24 cellular contexts compared by ENCODE assay signal in genomic region chr10:43692051-43692825, GRCh38. TPM values are rescaled to one million over a fixed set of nuclear protein-coding genes. Genes with fewer than 3 reads are reported as not detected.
A peak's percentile ranks its signal among the peaks of the same experiment; 100 is the strongest.
DNase-seq lines count a peak whose midpoint lies in the region; TF ChIP-seq lines count a peak whose summit lies in the region.
"Had no signal": no experiment of that assay in that cellular context is flagged by ENCODE, and none has a peak within 500 bp of the region (broad histone marks: within the 10 kb centered on the region; RNA-seq: fewer than 3 reads in every experiment).

No MANE protein-coding gene starts in this region.

- H3K27me3 ChIP-seq in mesenchymal stem cell (ENCODE audit: control insufficient read depth in 1 of 2, insufficient read depth in 1 of 2, low read length in 2 of 2), result peaks cover 5 to 13% of the 10 kb centered on the region in 2 experiments
- H3K27me3 ChIP-seq in CD8-positive, alpha-beta memory T cell (ENCODE audit: insufficient read depth, low read length, poor library complexity, severe bottlenecking), result no peaks in the 10 kb centered on the region
- H3K27me3 ChIP-seq: SJSA1 had no signal

- H3K9me3 Mint-ChIP-seq in CD8-positive, alpha-beta memory T cell, result no peaks in the 10 kb centered on the region
- H3K9me3 Mint-ChIP-seq: activated B cell treated with CpG ODN at 0.5 μM for 24 hours; activated CD4-positive, alpha-beta memory T cell treated with anti-CD3 and anti-CD28 coated beads, Interleukin-2, amount 10 ng/mL, durations not matched to agents 7 days and 5 days; naive thymus-derived CD8-positive, alpha-beta T cell; T-helper 2 cell treated with Interferon-gamma antibody and Interleukin-4, amounts not matched to agents 5 μg/mL and 100 μg/mL, for 36 hours had no signal

- H3K4me1 Mint-ChIP-seq in CD8-positive, alpha-beta memory T cell, result peaks cover 3 to 12% (median 11%) of the 10 kb centered on the region in 3 donors

- peak overlapping the region; percentile 66 for H2BK120ac ChIP-seq in mesenchymal stem cell (ENCODE audit: low read depth, low read length)

- no peak overlapping the region for H3K4me2 ChIP-seq in mesenchymal stem cell (ENCODE audit: low read length, poor library complexity, severe bottlenecking)
- H3K4me2 ChIP-seq: hepatocyte had no signal

- H2BK5ac ChIP-seq in mesenchymal stem cell (ENCODE audit: low read depth, low read length, poor library complexity, severe bottlenecking), result no peak overlapping the region

- no peak overlapping the region for H3K27ac ChIP-seq in mesenchymal stem cell (ENCODE audit: low read length, poor library complexity, severe bottlenecking)
- H3K27ac ChIP-seq in CD8-positive, alpha-beta memory T cell (ENCODE audit: low read depth, low read length), result no peak overlapping the region
- H3K27ac ChIP-seq: hepatocyte, SJSA1 had no signal

- H3K14ac ChIP-seq in mesenchymal stem cell (ENCODE audit: low read length in 2 of 2), result no peak overlapping the region

- POLR2A ChIA-PET in CD8-positive, alpha-beta memory T cell (lab: Charles Lee), result no interaction called here

- CTCF ChIA-PET in CD8-positive, alpha-beta memory T cell (lab: Charles Lee), result interaction anchor here (1.4 to 3.3 kb wide), 3 partner anchors 12 to 619 kb away, joined by 3 to 9 read pairs (median 7); no protein-coding TSS in a partner anchor

- H3K36me3 ChIP-seq in mesenchymal stem cell (ENCODE audit: control insufficient read depth in 1 of 2, insufficient read depth in 2 of 2, low read depth in 1 of 2, low read length in 2 of 2), result no peaks in the 10 kb centered on the region
- H3K36me3 ChIP-seq in CD8-positive, alpha-beta memory T cell (ENCODE audit: insufficient read depth, low read length), result no peaks in the 10 kb centered on the region
- H3K36me3 ChIP-seq: SJSA1 had no signal

- peak overlapping the region; percentile 43 for H4K8ac ChIP-seq in mesenchymal stem cell (ENCODE audit: low read length)

- no peak overlapping the region for H3K23ac ChIP-seq in mesenchymal stem cell (ENCODE audit: low read length in 2 of 2)

- H3K4ac ChIP-seq in mesenchymal stem cell (ENCODE audit: low read depth in 1 of 2, low read length in 2 of 2), result peak overlapping the region in 1 of 2 experiments; percentile 49

- no peak overlapping the region for H3K9ac ChIP-seq in mesenchymal stem cell (ENCODE audit: low read length)

- peak overlapping the region in 2 of 7 donors; percentile 28 to 57 for H3K4me3 Mint-ChIP-seq in CD8-positive, alpha-beta memory T cell
- H3K4me3 Mint-ChIP-seq: activated B cell treated with CpG ODN at 0.5 μM for 24 hours; activated CD4-positive, alpha-beta memory T cell treated with anti-CD3 and anti-CD28 coated beads, Interleukin-2, amount 10 ng/mL, durations not matched to agents 7 days and 5 days; T-helper 2 cell treated with Interferon-gamma antibody and Interleukin-4, amounts not matched to agents 5 μg/mL and 100 μg/mL, for 36 hours had no signal

- H3K4me1 ChIP-seq in mesenchymal stem cell (ENCODE audit: control insufficient read depth, insufficient read depth, low read depth, low read length), result peaks cover 14% of the 10 kb centered on the region
- no peaks in the 10 kb centered on the region for H3K4me1 ChIP-seq in CD8-positive, alpha-beta memory T cell (ENCODE audit: insufficient read depth, low read length)

- H3K27ac Mint-ChIP-seq in CD8-positive, alpha-beta memory T cell, result no peak overlapping the region
- H3K27ac Mint-ChIP-seq: activated B cell treated with CpG ODN at 0.5 μM for 24 hours; activated CD4-positive, alpha-beta memory T cell treated with anti-CD3 and anti-CD28 coated beads, Interleukin-2, amount 10 ng/mL, durations not matched to agents 7 days and 5 days; T-helper 2 cell treated with Interferon-gamma antibody and Interleukin-4, amounts not matched to agents 5 μg/mL and 100 μg/mL, for 36 hours had no signal

- DNase-seq in AG09319 (ENCODE audit: extremely low read depth, low read depth) (peak; percentile 69), H4 (ENCODE audit: low spot score) (peak; percentile 30), cerebellar nuclear complex (lab: John Stamatoyannopoulos, UW) (peak; percentile 38 to 56), mesenchymal stem cell (no peak), NCI-H345 treated with DMSO at 0.1 percent for 48 hours (lab: John Stamatoyannopoulos, UW; ENCODE audit: unreplicated experiment) (no peak), putamen (ENCODE audit: low spot score) (no peak)
- DNase-seq in stimulated activated CD4-positive, alpha-beta T cell treated with anti-CD3 and anti-CD28 coated beads, Interleukin-2, amount 100 ng/mL, for 24 hours, result no peak
- DNase-seq in CD8-positive, alpha-beta memory T cell, result no peak
- DNase-seq: activated B cell treated with CpG ODN at 0.5 μM for 24 hours; activated CD4-positive, alpha-beta memory T cell treated with anti-CD3 and anti-CD28 coated beads, Interleukin-2, amount 10 ng/mL, durations not matched to agents 7 days and 5 days; activated naive CD4-positive, alpha-beta T cell treated with anti-CD3 and anti-CD28 coated beads, Interleukin-2, amount 50 U/mL, for 16 hours; activated T-cell treated with anti-CD3 and anti-CD28 coated beads, Interleukin-2, amount 50 U/mL, for 1 hour; COR-L47; islet precursor cell; KG1; mesendoderm; naive thymus-derived CD8-positive, alpha-beta T cell; NCI-H1105 treated with DMSO at 0.1 percent for 48 hours; NCI-H2171; stimulated activated naive CD8-positive, alpha-beta T cell treated with anti-CD3 and anti-CD28 coated beads, Interleukin-15, Interleukin-2, amounts not matched to agents 100 U/mL and 50 U/mL, for 24 hours had no signal

- H3K9me3 ChIP-seq in mesenchymal stem cell (ENCODE audit: control insufficient read depth, low read length), result no peaks in the 10 kb centered on the region
- H3K9me3 ChIP-seq in CD8-positive, alpha-beta memory T cell (ENCODE audit: low read length), result no peaks in the 10 kb centered on the region
- H3K9me3 ChIP-seq: SJSA1 had no signal

- peaks cover 11 to 19% of the 10 kb centered on the region in 2 donors for H3K27me3 Mint-ChIP-seq in CD8-positive, alpha-beta memory T cell

- no peak overlapping the region for H2AK5ac ChIP-seq in mesenchymal stem cell (ENCODE audit: low read length, severe bottlenecking)

- peak overlapping the region; percentile 68 to 91 for H3K18ac ChIP-seq in mesenchymal stem cell (ENCODE audit: low read depth in 1 of 2, low read length in 2 of 2)

- peak overlapping the region; percentile 74 to 78 for H2BK12ac ChIP-seq in mesenchymal stem cell (ENCODE audit: low read length in 2 of 2)

- no peak overlapping the region for H3K4me3 ChIP-seq in mesenchymal stem cell (ENCODE audit: insufficient read depth in 1 of 2, low read depth in 1 of 2, low read length in 2 of 2)
- H3K4me3 ChIP-seq in CD8-positive, alpha-beta memory T cell (ENCODE audit: low read length), result no peak overlapping the region
- H3K4me3 ChIP-seq: dorsolateral prefrontal cortex, hepatocyte, SJSA1 had no signal

- peak overlapping the region; percentile 56 for H2BK15ac ChIP-seq in mesenchymal stem cell (ENCODE audit: low read depth, poor library complexity, severe bottlenecking)

- no peaks in the 10 kb centered on the region for H3K79me1 ChIP-seq in mesenchymal stem cell (replicated peaks; ENCODE audit: low read length, poor library complexity, severe bottlenecking)

- H4K91ac ChIP-seq in mesenchymal stem cell (ENCODE audit: low read length), result peak overlapping the region; percentile 94

- TF ChIP-seq CTCF in AG09319 (IDR thresholded peaks at IDR 0.05; ENCODE audit: low read depth, low read length), result no peak

- H3K36me3 Mint-ChIP-seq in CD8-positive, alpha-beta memory T cell, result peaks cover 0 to 5% (median 0%) of the 10 kb centered on the region in 3 donors
- H3K36me3 Mint-ChIP-seq: naive thymus-derived CD8-positive, alpha-beta T cell had no signal

- WGBS in mesenchymal stem cell, result 93% methylated on average over 9 of the region's 10 CpGs

- no peak overlapping the region for H2AFZ ChIP-seq in mesenchymal stem cell (ENCODE audit: low read depth, low read length)
- H2AFZ ChIP-seq: hepatocyte had no signal

RNA-seq across cellular contexts. Expression of gene ZNF32, which starts 43.6 kb away (rescaled TPM):
- total RNA-seq in H4 (2014; rRNA removed; shearing (Covaris generic)), result 64.5 and 72.1 TPM in 2 replicates
- polyA plus RNA-seq in mesenchymal stem cell (2013, experiment 1 of 2), result 24.7 TPM
- polyA plus RNA-seq in mesenchymal stem cell (2013, experiment 2 of 2), result 25.4 TPM
- 10 to 100 TPM; 17.4 to 17.7 TPM for total RNA-seq in CD8-positive, alpha-beta memory T cell
- polyA plus RNA-seq in CD8-positive, alpha-beta memory T cell, result 86.3 TPM

Comparison
In these comparisons a context has a peak if more than half of its experiments do, and no peak if none do; other contexts are left out.
1. DNase-seq: peak in AG09319 (single experiment), H4 (single experiment) and cerebellar nuclear complex (2 of 2); none in mesenchymal stem cell (single experiment), NCI-H345 treated with DMSO at 0.1 percent for 48 hours (single experiment), stimulated activated CD4-positive, alpha-beta T cell treated with anti-CD3 and anti-CD28 coated beads, Interleukin-2, amount 100 ng/mL, for 24 hours (0 of 2), CD8-positive, alpha-beta memory T cell (0 of 5) and putamen (single experiment).